In genomic region chr2:121471571-121472464, GRCh38 we compare ENCODE assay signal across 10 cellular contexts. TPM values are rescaled to one million over a fixed set of nuclear protein-coding genes. Genes with fewer than 3 reads are reported as not detected.
DNase-seq lines count a peak whose midpoint lies in the region; ATAC-seq and TF ChIP-seq lines count a peak whose summit lies in the region.
"Had no signal": no experiment of that assay in that cellular context is flagged by ENCODE, and none has a peak within 500 bp of the region (broad histone marks: within the 10 kb centered on the region; RNA-seq: fewer than 3 reads in every experiment).

No MANE protein-coding gene starts in this region.

- H3K4me1 ChIP-seq in vagina, result peaks cover 9% of the 10 kb centered on the region

- ATAC-seq in HG03571 (IDR thresholded peaks at IDR 0.05; ENCODE audit: unreplicated experiment) (no peak), GM19397 (IDR thresholded peaks at IDR 0.05; ENCODE audit: unreplicated experiment) (no peak), GM18907 (IDR thresholded peaks at IDR 0.05; ENCODE audit: unreplicated experiment) (no peak)

- no peaks in the 10 kb centered on the region for H3K9me3 ChIP-seq in vagina

- no peak for TF ChIP-seq CTCF in cardiac fibroblast (IDR thresholded peaks at IDR 0.05; ENCODE audit: low read depth, low read length)
- no peak for TF ChIP-seq CTCF in vagina (IDR thresholded peaks at IDR 0.05)

- H3K27ac ChIP-seq in vagina, result no peak overlapping the region

- DNase-seq in AG08395 (ENCODE audit: low spot score), result peak; percentile 43
- peak; percentile 76 for DNase-seq in HS-27A (ENCODE audit: low read depth)
- peak; percentile 65 to 90 for DNase-seq in cardiac fibroblast (ENCODE audit: low read depth in 2 of 2)
- peak; percentile 26 to 65 for DNase-seq in lung microvascular endothelial cell (ENCODE audit: low read depth in 2 of 2)
- no peak for DNase-seq in vagina (ENCODE audit: extremely low spot score in 2 of 2)
- DNase-seq: dorsolateral prefrontal cortex had no signal

- peaks cover 4 to 41% of the 10 kb centered on the region in 2 donors for H3K36me3 ChIP-seq in vagina

- intact Hi-C loops in vagina (cut with DNase I), result no loop called here

- H3K27me3 ChIP-seq in vagina, result no peaks in the 10 kb centered on the region
- H3K27me3 ChIP-seq: dorsolateral prefrontal cortex had no signal

- H3K4me3 ChIP-seq in cardiac fibroblast (replicated peaks in 1 of 2; ENCODE audit: low read depth in 2 of 2, low read length in 2 of 2), result no peak overlapping the region
- no peak overlapping the region for H3K4me3 ChIP-seq in vagina
- H3K4me3 ChIP-seq: dorsolateral prefrontal cortex had no signal

- no peak for TF ChIP-seq POLR2A in vagina (IDR thresholded peaks at IDR 0.05)

RNA-seq across cellular contexts. Expression of gene RNU4ATAC, which starts 58.9 kb away (rescaled TPM):
- total RNA-seq in lung microvascular endothelial cell (under 0.01 TPM in 2 replicates), vagina (not detected)
- total RNA-seq: OCI-LY7 had no signal

Comparison
In these comparisons a context has a peak if more than half of its experiments do, and no peak if none do; other contexts are left out.
1. DNase-seq: peak in AG08395 (single experiment), HS-27A (single experiment), cardiac fibroblast (2 of 2) and lung microvascular endothelial cell (2 of 2); none in vagina (0 of 2).